Comparison of ENCODE assay signal across 1 cellular context in the genomic region with DNA sequence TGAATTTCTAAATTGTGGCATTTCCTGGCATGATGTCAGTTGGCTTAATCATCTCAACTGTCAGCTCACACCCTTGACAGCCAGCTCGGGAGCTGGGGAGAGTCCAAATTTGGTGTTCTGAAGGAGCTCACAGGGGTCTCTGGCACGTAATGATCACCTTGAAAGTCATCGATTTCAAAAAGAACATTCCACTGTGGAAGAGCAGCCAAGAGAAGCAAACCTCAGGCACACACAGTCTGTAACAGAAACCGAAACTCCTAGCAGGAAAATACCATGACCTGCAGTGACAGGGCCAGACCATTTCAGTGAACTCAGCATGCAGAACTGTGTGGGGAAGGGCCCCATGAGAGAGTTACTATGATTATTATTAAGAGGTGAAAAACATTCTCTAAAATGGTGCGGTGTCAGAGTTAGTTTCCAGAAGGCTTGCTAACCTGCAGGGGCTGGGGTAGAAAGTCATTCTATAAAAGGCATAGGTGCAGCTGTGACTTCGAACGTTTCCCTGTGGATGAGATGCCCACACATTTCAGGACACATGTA.
TF ChIP-seq lines count a peak whose summit lies in the region.

No MANE protein-coding gene starts in this region.

TF ChIP-seq in HepG2, 621 proteins besides CTCF, POLR2A, EP300 and RAD21 (continued from another document):
- TF ChIP-seq, protein P1, sequence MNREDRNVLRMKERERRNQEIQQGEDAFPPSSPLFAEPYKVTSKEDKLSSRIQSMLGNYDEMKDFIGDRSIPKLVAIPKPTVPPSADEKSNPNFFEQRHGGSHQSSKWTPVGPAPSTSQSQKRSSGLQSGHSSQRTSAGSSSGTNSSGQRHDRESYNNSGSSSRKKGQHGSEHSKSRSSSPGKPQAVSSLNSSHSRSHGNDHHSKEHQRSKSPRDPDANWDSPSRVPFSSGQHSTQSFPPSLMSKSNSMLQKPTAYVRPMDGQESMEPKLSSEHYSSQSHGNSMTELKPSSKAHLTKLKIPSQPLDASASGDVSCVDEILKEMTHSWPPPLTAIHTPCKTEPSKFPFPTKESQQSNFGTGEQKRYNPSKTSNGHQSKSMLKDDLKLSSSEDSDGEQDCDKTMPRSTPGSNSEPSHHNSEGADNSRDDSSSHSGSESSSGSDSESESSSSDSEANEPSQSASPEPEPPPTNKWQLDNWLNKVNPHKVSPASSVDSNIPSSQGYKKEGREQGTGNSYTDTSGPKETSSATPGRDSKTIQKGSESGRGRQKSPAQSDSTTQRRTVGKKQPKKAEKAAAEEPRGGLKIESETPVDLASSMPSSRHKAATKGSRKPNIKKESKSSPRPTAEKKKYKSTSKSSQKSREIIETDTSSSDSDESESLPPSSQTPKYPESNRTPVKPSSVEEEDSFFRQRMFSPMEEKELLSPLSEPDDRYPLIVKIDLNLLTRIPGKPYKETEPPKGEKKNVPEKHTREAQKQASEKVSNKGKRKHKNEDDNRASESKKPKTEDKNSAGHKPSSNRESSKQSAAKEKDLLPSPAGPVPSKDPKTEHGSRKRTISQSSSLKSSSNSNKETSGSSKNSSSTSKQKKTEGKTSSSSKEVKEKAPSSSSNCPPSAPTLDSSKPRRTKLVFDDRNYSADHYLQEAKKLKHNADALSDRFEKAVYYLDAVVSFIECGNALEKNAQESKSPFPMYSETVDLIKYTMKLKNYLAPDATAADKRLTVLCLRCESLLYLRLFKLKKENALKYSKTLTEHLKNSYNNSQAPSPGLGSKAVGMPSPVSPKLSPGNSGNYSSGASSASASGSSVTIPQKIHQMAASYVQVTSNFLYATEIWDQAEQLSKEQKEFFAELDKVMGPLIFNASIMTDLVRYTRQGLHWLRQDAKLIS (CRISPR knock-in tag; IDR thresholded peaks at IDR 0.05), result no peak
- TF ChIP-seq ZNF530 (CRISPR knock-in tag; IDR thresholded peaks at IDR 0.05; ENCODE audit: low read depth) (no peak), ZNF724P (CRISPR knock-in tag; IDR thresholded peaks at IDR 0.05; ENCODE audit: borderline replicate concordance) (no peak), ARHGAP35 (CRISPR knock-in tag; IDR thresholded peaks at IDR 0.05; ENCODE audit: borderline replicate concordance) (no peak), ZNF781 (CRISPR knock-in tag; IDR thresholded peaks at IDR 0.05; ENCODE audit: borderline replicate concordance, not compliant biosample characterization) (no peak), KDM2A (CRISPR knock-in tag; IDR thresholded peaks at IDR 0.05; ENCODE audit: borderline replicate concordance, low read depth) (no peak), ZBTB3 (CRISPR knock-in tag; IDR thresholded peaks at IDR 0.05; ENCODE audit: borderline replicate concordance, low read depth) (no peak), BRD4 (CRISPR knock-in tag; IDR thresholded peaks at IDR 0.05) (0 out of 2 replicates have a peak, but pooled peaks have one; percentile 19), ZKSCAN5 (CRISPR knock-in tag; IDR thresholded peaks at IDR 0.05) (no peak), PRDM4 (CRISPR knock-in tag; IDR thresholded peaks at IDR 0.05; ENCODE audit: borderline replicate concordance) (no peak), MED1 (CRISPR knock-in tag; IDR thresholded peaks at IDR 0.05) (peak; percentile 35; the same call in 1 of the 2 replicates), ATF1 (CRISPR knock-in tag; IDR thresholded peaks at IDR 0.05) (0 out of 2 replicates have a peak, but pooled peaks have one; percentile 34)
- TF ChIP-seq, protein P2, sequence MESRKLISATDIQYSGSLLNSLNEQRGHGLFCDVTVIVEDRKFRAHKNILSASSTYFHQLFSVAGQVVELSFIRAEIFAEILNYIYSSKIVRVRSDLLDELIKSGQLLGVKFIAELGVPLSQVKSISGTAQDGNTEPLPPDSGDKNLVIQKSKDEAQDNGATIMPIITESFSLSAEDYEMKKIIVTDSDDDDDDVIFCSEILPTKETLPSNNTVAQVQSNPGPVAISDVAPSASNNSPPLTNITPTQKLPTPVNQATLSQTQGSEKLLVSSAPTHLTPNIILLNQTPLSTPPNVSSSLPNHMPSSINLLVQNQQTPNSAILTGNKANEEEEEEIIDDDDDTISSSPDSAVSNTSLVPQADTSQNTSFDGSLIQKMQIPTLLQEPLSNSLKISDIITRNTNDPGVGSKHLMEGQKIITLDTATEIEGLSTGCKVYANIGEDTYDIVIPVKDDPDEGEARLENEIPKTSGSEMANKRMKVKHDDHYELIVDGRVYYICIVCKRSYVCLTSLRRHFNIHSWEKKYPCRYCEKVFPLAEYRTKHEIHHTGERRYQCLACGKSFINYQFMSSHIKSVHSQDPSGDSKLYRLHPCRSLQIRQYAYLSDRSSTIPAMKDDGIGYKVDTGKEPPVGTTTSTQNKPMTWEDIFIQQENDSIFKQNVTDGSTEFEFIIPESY (CRISPR knock-in tag; IDR thresholded peaks at IDR 0.05), result no peak
- TF ChIP-seq, protein P3, sequence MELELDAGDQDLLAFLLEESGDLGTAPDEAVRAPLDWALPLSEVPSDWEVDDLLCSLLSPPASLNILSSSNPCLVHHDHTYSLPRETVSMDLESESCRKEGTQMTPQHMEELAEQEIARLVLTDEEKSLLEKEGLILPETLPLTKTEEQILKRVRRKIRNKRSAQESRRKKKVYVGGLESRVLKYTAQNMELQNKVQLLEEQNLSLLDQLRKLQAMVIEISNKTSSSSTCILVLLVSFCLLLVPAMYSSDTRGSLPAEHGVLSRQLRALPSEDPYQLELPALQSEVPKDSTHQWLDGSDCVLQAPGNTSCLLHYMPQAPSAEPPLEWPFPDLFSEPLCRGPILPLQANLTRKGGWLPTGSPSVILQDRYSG (CRISPR knock-in tag; IDR thresholded peaks at IDR 0.05), result no peak
